30 cellular contexts compared by ENCODE assay signal in the genomic region with DNA sequence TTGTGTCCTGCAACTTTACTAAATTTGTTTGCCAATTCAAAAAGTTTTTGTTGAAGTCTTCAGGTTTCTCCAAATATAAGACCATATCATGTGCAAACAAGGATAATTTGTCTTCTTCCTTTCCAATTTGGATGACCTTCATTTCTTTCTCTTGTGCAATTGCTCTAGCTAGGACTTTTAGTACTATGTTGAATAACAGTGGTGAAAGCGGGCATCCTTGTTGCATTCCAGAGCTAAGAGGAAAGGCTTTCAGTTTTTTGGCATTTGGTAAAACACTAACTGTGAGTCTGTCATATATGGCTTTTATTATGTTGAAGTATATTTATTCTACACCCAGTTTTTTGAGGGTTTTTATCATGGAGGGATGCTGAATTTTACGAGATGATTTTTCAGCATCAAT.
"Had no signal": no experiment of that assay in that cellular context is flagged by ENCODE, and none has a peak within 500 bp of the region (broad histone marks: within the 10 kb centered on the region; RNA-seq: fewer than 3 reads in every experiment).

No MANE protein-coding gene starts in this region.

- ATAC-seq: activated T-cell treated with anti-CD3 and anti-CD28 coated beads, Interleukin-2, amount 50 U/mL, for 4 hours; activated T-helper 17 cell treated with anti-CD3 and anti-CD28 coated beads, Interleukin-2, amount 50 U/mL, for 72 hours; esophagus mucosa; foreskin keratinocyte; gastrocnemius medialis; heart left ventricle; WTC11 had no signal

- H3K36me3 ChIP-seq: adrenal gland, ascending aorta, breast epithelium, gastrocnemius medialis, heart left ventricle had no signal

- H3K9me3 Mint-ChIP-seq: activated CD4-positive, alpha-beta memory T cell treated with anti-CD3 and anti-CD28 coated beads, Interleukin-2, amount 10 ng/mL, durations not matched to agents 7 days and 5 days had no signal

- H3K9me3 ChIP-seq: gastrocnemius medialis had no signal

- H3K4me1 Mint-ChIP-seq: activated CD4-positive, alpha-beta memory T cell treated with anti-CD3 and anti-CD28 coated beads, Interleukin-2, amount 10 ng/mL, durations not matched to agents 7 days and 5 days; activated CD4-positive, alpha-beta T cell treated with anti-CD3 and anti-CD28 coated beads, Interleukin-2, amount 10 ng/mL, durations not matched to agents 7 days and 5 days; activated T-helper 17 cell treated with anti-CD3 and anti-CD28 coated beads, Interleukin-2, amount 50 U/mL, for 72 hours; brain; central memory CD8-positive, alpha-beta T cell; endodermal cell had no signal

- H3K27me3 Mint-ChIP-seq: activated CD4-positive, alpha-beta memory T cell treated with anti-CD3 and anti-CD28 coated beads, Interleukin-2, amount 10 ng/mL, durations not matched to agents 7 days and 5 days; activated CD4-positive, alpha-beta T cell treated with anti-CD3 and anti-CD28 coated beads, Interleukin-2, amount 10 ng/mL, durations not matched to agents 7 days and 5 days; activated naive CD8-positive, alpha-beta T cell; activated T-helper 17 cell treated with anti-CD3 and anti-CD28 coated beads, Interleukin-2, amount 50 U/mL, for 72 hours; central memory CD8-positive, alpha-beta T cell; dendritic cell treated with granulocyte-macrophage colony-stimulating factor and Interleukin-4, amounts not matched to agents 40 ng/mL and 50 ng/mL, for 4 days had no signal

- H3K27ac Mint-ChIP-seq: activated CD4-positive, alpha-beta memory T cell treated with anti-CD3 and anti-CD28 coated beads, Interleukin-2, amount 10 ng/mL, durations not matched to agents 7 days and 5 days; activated CD4-positive, alpha-beta T cell treated with anti-CD3 and anti-CD28 coated beads, Interleukin-2, amount 10 ng/mL, durations not matched to agents 7 days and 5 days; activated naive CD8-positive, alpha-beta T cell; activated T-helper 17 cell treated with anti-CD3 and anti-CD28 coated beads, Interleukin-2, amount 50 U/mL, for 72 hours; brain; dendritic cell treated with granulocyte-macrophage colony-stimulating factor and Interleukin-4, amounts not matched to agents 40 ng/mL and 50 ng/mL, for 4 days; endodermal cell; WTC11 had no signal

- H3K4me3 ChIP-seq: adrenal gland, ascending aorta, breast epithelium, coronary artery, dorsolateral prefrontal cortex, gastrocnemius medialis, heart left ventricle had no signal

- H3K36me3 Mint-ChIP-seq: activated naive CD8-positive, alpha-beta T cell had no signal

- H3K4me1 ChIP-seq: adrenal gland, ascending aorta, breast epithelium, gastrocnemius medialis, heart left ventricle had no signal

- H3K27me3 ChIP-seq: adrenal gland, ascending aorta, breast epithelium, dorsolateral prefrontal cortex, foreskin keratinocyte, gastrocnemius medialis, heart left ventricle had no signal

- DNase-seq: activated CD4-positive, alpha-beta memory T cell treated with anti-CD3 and anti-CD28 coated beads, Interleukin-2, amount 10 ng/mL, durations not matched to agents 7 days and 5 days; activated CD4-positive, alpha-beta T cell treated with anti-CD3 and anti-CD28 coated beads for 1 hour; activated CD4-positive, alpha-beta T cell treated with anti-CD3 and anti-CD28 coated beads for 4 hours; activated CD4-positive, alpha-beta T cell treated with anti-CD3 and anti-CD28 coated beads, Interleukin-2, amount 10 ng/mL, durations not matched to agents 7 days and 5 days; activated CD4-positive, alpha-beta T cell treated with anti-CD3 and anti-CD28 coated beads, Interleukin-2, amount 50 U/mL, for 4 hours; activated CD8-positive, alpha-beta memory T cell treated with anti-CD3 and anti-CD28 coated beads for 24 hours; activated effector memory CD4-positive, alpha-beta T cell treated with Interleukin-2 at 50 U/mL for 16 hours; activated gamma-delta T cell treated with Interleukin-2 at 50 U/mL for 16 hours; activated naive CD4-positive, alpha-beta T cell treated with anti-CD3 and anti-CD28 coated beads, Interleukin-2, amount 50 U/mL, for 16 hours; activated naive CD4-positive, alpha-beta T cell treated with Interleukin-2 at 50 U/mL for 16 hours; activated T-cell treated with anti-CD3 and anti-CD28 coated beads, Interleukin-2, amount 50 U/mL, for 4 hours; adrenal gland; dorsolateral prefrontal cortex; effector memory CD4-positive, alpha-beta T cell; endodermal cell; foreskin keratinocyte; gastrocnemius medialis; glutamatergic neuron; heart left ventricle; T-helper 2 cell had no signal

- H3K4me3 Mint-ChIP-seq: activated CD4-positive, alpha-beta memory T cell treated with anti-CD3 and anti-CD28 coated beads, Interleukin-2, amount 10 ng/mL, durations not matched to agents 7 days and 5 days; activated CD4-positive, alpha-beta T cell treated with anti-CD3 and anti-CD28 coated beads, Interleukin-2, amount 10 ng/mL, durations not matched to agents 7 days and 5 days; activated naive CD8-positive, alpha-beta T cell; activated T-cell treated with anti-CD3 and anti-CD28 coated beads, Interleukin-2, amount 50 U/mL, for 4 hours; activated T-helper 17 cell treated with anti-CD3 and anti-CD28 coated beads, Interleukin-2, amount 50 U/mL, for 72 hours; brain; central memory CD8-positive, alpha-beta T cell; dendritic cell treated with granulocyte-macrophage colony-stimulating factor and Interleukin-4, amounts not matched to agents 40 ng/mL and 50 ng/mL, for 4 days; endodermal cell; WTC11 had no signal
